In the genomic region with DNA sequence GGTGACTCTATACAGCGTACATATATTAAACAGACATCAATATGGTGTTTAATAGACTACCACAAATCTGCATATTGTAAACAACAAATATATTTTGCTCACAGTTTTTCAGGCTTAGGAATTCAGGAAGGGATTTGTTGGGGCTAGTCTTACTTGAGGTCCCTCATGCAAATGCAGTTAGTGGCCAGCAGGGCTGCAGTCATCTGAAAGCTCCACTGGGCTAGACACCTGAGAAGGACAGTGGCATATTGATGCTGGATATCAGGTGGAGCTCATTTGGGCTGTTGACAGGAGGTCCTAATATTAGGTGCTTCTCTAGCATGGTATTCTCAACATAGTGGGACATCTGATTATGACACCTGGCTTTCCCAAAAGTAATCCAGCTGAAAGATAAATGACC, we compare ENCODE assay signal across 2 cellular contexts.
TF ChIP-seq lines count a peak whose summit lies in the region.

No MANE protein-coding gene starts in this region.

TF ChIP-seq in HCT116, 20 proteins besides CTCF, POLR2A, EP300 and RAD21:
- no peak for TF ChIP-seq YY1 (IDR thresholded peaks at IDR 0.05; ENCODE audit: extremely low read depth, insufficient replicate concordance, low read depth, low read length)

TF ChIP-seq in GM12878, 131 proteins besides CTCF, POLR2A, EP300 and RAD21:
- TF ChIP-seq, protein P1, sequence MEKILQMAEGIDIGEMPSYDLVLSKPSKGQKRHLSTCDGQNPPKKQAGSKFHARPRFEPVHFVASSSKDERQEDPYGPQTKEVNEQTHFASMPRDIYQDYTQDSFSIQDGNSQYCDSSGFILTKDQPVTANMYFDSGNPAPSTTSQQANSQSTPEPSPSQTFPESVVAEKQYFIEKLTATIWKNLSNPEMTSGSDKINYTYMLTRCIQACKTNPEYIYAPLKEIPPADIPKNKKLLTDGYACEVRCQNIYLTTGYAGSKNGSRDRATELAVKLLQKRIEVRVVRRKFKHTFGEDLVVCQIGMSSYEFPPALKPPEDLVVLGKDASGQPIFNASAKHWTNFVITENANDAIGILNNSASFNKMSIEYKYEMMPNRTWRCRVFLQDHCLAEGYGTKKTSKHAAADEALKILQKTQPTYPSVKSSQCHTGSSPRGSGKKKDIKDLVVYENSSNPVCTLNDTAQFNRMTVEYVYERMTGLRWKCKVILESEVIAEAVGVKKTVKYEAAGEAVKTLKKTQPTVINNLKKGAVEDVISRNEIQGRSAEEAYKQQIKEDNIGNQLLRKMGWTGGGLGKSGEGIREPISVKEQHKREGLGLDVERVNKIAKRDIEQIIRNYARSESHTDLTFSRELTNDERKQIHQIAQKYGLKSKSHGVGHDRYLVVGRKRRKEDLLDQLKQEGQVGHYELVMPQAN (conservative IDR thresholded peaks at IDR 0.05) = no peak
- TF ChIP-seq SPI1 (IDR thresholded peaks at IDR 0.05; ENCODE audit: borderline replicate concordance, insufficient read depth, low read depth, low read length) = no peak
- TF ChIP-seq GABPA (IDR thresholded peaks at IDR 0.05; ENCODE audit: low read depth) = no peak
- TF ChIP-seq JUNB (IDR thresholded peaks at IDR 0.05) = no peak
- no peak for TF ChIP-seq NR2C1 (IDR thresholded peaks at IDR 0.05)
- TF ChIP-seq ZBED1 (IDR thresholded peaks at IDR 0.05; ENCODE audit: borderline replicate concordance) = no peak
- no peak for TF ChIP-seq FOXM1 (IDR thresholded peaks at IDR 0.05; ENCODE audit: low read depth, low read length)
- TF ChIP-seq ZNF217 (IDR thresholded peaks at IDR 0.05) = no peak
- TF ChIP-seq ETV6 (conservative IDR thresholded peaks at IDR 0.05 in 1 of 2, IDR thresholded peaks at IDR 0.05 in 1 of 2; ENCODE audit: borderline replicate concordance in 1 of 2, low read depth in 1 of 2) = no peak
- no peak for TF ChIP-seq SMAD1 (IDR thresholded peaks at IDR 0.05; ENCODE audit: low read depth, partially characterized antibody)
- TF ChIP-seq POLR2AphosphoS5 (IDR thresholded peaks at IDR 0.05; ENCODE audit: low read length) = no peak
- TF ChIP-seq EED (IDR thresholded peaks at IDR 0.05; ENCODE audit: low read depth) = no peak
- TF ChIP-seq NFIC (IDR thresholded peaks at IDR 0.05; ENCODE audit: low read depth, low read length) = no peak
- TF ChIP-seq, protein P2, sequence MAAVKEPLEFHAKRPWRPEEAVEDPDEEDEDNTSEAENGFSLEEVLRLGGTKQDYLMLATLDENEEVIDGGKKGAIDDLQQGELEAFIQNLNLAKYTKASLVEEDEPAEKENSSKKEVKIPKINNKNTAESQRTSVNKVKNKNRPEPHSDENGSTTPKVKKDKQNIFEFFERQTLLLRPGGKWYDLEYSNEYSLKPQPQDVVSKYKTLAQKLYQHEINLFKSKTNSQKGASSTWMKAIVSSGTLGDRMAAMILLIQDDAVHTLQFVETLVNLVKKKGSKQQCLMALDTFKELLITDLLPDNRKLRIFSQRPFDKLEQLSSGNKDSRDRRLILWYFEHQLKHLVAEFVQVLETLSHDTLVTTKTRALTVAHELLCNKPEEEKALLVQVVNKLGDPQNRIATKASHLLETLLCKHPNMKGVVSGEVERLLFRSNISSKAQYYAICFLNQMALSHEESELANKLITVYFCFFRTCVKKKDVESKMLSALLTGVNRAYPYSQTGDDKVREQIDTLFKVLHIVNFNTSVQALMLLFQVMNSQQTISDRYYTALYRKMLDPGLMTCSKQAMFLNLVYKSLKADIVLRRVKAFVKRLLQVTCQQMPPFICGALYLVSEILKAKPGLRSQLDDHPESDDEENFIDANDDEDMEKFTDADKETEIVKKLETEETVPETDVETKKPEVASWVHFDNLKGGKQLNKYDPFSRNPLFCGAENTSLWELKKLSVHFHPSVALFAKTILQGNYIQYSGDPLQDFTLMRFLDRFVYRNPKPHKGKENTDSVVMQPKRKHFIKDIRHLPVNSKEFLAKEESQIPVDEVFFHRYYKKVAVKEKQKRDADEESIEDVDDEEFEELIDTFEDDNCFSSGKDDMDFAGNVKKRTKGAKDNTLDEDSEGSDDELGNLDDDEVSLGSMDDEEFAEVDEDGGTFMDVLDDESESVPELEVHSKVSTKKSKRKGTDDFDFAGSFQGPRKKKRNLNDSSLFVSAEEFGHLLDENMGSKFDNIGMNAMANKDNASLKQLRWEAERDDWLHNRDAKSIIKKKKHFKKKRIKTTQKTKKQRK (IDR thresholded peaks at IDR 0.05; ENCODE audit: low read depth, low read length) = no peak
- TF ChIP-seq, protein P3, sequence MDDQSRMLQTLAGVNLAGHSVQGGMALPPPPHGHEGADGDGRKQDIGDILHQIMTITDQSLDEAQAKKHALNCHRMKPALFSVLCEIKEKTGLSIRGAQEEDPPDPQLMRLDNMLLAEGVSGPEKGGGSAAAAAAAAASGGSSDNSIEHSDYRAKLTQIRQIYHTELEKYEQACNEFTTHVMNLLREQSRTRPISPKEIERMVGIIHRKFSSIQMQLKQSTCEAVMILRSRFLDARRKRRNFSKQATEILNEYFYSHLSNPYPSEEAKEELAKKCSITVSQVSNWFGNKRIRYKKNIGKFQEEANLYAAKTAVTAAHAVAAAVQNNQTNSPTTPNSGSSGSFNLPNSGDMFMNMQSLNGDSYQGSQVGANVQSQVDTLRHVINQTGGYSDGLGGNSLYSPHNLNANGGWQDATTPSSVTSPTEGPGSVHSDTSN (IDR thresholded peaks at IDR 0.05; ENCODE audit: insufficient replicate concordance, low read depth, low read length) = no peak
- TF ChIP-seq HCFC1 (IDR thresholded peaks at IDR 0.05; ENCODE audit: low read length) = no peak
